Comparison of ENCODE assay signal across 20 cellular contexts in genomic region chr16:87312008-87312407, GRCh38.
"Had no signal": no experiment of that assay in that cellular context is flagged by ENCODE, and none has a peak within 500 bp of the region (broad histone marks: within the 10 kb centered on the region; RNA-seq: fewer than 3 reads in every experiment).

No MANE protein-coding gene starts in this region.

- H3K27ac Mint-ChIP-seq: mesothelial cell of epicardium had no signal

- ATAC-seq: gastrocnemius medialis, left lung, left ventricle myocardium superior, mucosa of descending colon had no signal

- H3K27me3 ChIP-seq: dorsolateral prefrontal cortex, esophagus squamous epithelium, gastrocnemius medialis, heart right ventricle, left lung had no signal

- H3K4me1 Mint-ChIP-seq: mesothelial cell of epicardium had no signal

- H3K9me3 ChIP-seq: gastrocnemius medialis, lower lobe of right lung, mucosa of descending colon had no signal

- H3K4me1 ChIP-seq: left lung, lower lobe of right lung had no signal

- H3K4me3 Mint-ChIP-seq: mesothelial cell of epicardium had no signal

- H3K27ac ChIP-seq: coronary artery, dorsolateral prefrontal cortex, esophagus squamous epithelium, gastrocnemius medialis, heart right ventricle, left lung, lower lobe of right lung had no signal

- H3K36me3 ChIP-seq: esophagus squamous epithelium, gastrocnemius medialis, heart right ventricle, left lung, lower lobe of right lung had no signal

- DNase-seq: dermis blood vessel endothelial cell; dorsolateral prefrontal cortex; effector CD4-positive, alpha-beta T cell; effector memory CD4-positive, alpha-beta T cell; esophagus squamous epithelium; foreskin fibroblast; foreskin melanocyte; gastrocnemius medialis; glutamatergic neuron; head of caudate nucleus; heart right ventricle; hippocampal formation; left cardiac atrium; left lung; left ventricle myocardium superior; lower lobe of right lung; mesenchymal stem cell; mucosa of descending colon had no signal

- H3K4me3 ChIP-seq: coronary artery, dorsolateral prefrontal cortex, esophagus squamous epithelium, gastrocnemius medialis, heart right ventricle, left lung, lower lobe of right lung, mucosa of descending colon had no signal
